Comparison of ENCODE assay signal across 8 cellular contexts in genomic region chr16:23452221-23452571, GRCh38. TPM values are rescaled to one million over a fixed set of nuclear protein-coding genes. Genes with fewer than 3 reads are reported as not detected.
DNase-seq lines count a peak whose midpoint lies in the region; ATAC-seq and TF ChIP-seq lines count a peak whose summit lies in the region.

No MANE protein-coding gene starts in this region.

- no peaks in the 10 kb centered on the region for H3K9me3 Mint-ChIP-seq in activated naive CD4-positive, alpha-beta T cell treated with anti-CD3 and anti-CD28 coated beads, Interleukin-2, amount 50 U/mL, for 72 hours

- H3K27ac ChIP-seq in suprapubic skin = no peak overlapping the region

- peaks cover 10 to 11% of the 10 kb centered on the region in 2 donors for H3K36me3 Mint-ChIP-seq in activated naive CD4-positive, alpha-beta T cell treated with anti-CD3 and anti-CD28 coated beads, Interleukin-2, amount 50 U/mL, for 72 hours

- H3K27me3 ChIP-seq in kidney epithelial cell (ENCODE audit: control insufficient read depth, insufficient read depth, low read length) = no peaks in the 10 kb centered on the region
- H3K27me3 ChIP-seq in suprapubic skin = no peaks in the 10 kb centered on the region

- H3K4me3 ChIP-seq in kidney epithelial cell (ENCODE audit: low read depth, low read length) (peak overlapping the region; percentile 81), suprapubic skin (peak overlapping the region; percentile 76)

- H3K36me3 ChIP-seq in kidney epithelial cell (ENCODE audit: control insufficient read depth, insufficient read depth, low read length) (no peaks in the 10 kb centered on the region), suprapubic skin (no peaks in the 10 kb centered on the region)

- TF ChIP-seq CTCF in kidney epithelial cell (IDR thresholded peaks at IDR 0.05; ENCODE audit: insufficient read depth, low read length, poor library complexity, severe bottlenecking) (no peak), suprapubic skin (IDR thresholded peaks at IDR 0.05) (no peak)

- peaks cover 18% of the 10 kb centered on the region for H3K4me1 ChIP-seq in suprapubic skin

- TF ChIP-seq POLR2A in suprapubic skin (IDR thresholded peaks at IDR 0.05) = no peak

- peak in 1 of 2 donors; percentile 2 for ATAC-seq in activated naive CD4-positive, alpha-beta T cell treated with anti-CD3 and anti-CD28 coated beads, Interleukin-2, amount 50 U/mL, for 72 hours

- peak overlapping the region; percentile 95 for H3K27ac Mint-ChIP-seq in activated naive CD4-positive, alpha-beta T cell treated with anti-CD3 and anti-CD28 coated beads, Interleukin-2, amount 50 U/mL, for 72 hours

- no peak for TF ChIP-seq EP300 in suprapubic skin (IDR thresholded peaks at IDR 0.05)

- H3K9me3 ChIP-seq in suprapubic skin = no peaks in the 10 kb centered on the region

- 2% methylated on average over 10 of the region's 10 CpGs for WGBS in suprapubic skin

- DNase-seq in DMS 273 (lab: John Stamatoyannopoulos, UW; ENCODE audit: unreplicated experiment) (peak; percentile 47), DMS 273 treated with DMSO at 0.1 percent for 48 hours (lab: John Stamatoyannopoulos, UW) (no peak), kidney epithelial cell (ENCODE audit: low read depth) (no peak), suprapubic skin (ENCODE audit: low spot score in 2 of 2) (no peak), medulla oblongata (ENCODE audit: extremely low spot score) (no peak), anterior cingulate cortex (lab: John Stamatoyannopoulos, UW) (no peak), GOT3 (lab: John Stamatoyannopoulos, UW) (no peak)
- DNase-seq in activated naive CD4-positive, alpha-beta T cell treated with anti-CD3 and anti-CD28 coated beads, Interleukin-2, amount 50 U/mL, for 72 hours (ENCODE audit: low spot score in 2 of 2) = no peak

RNA-seq across cellular contexts. Expression of gene COG7, which starts 0.8 kb away (rescaled TPM):
- total RNA-seq in activated naive CD4-positive, alpha-beta T cell treated with anti-CD3 and anti-CD28 coated beads, Interleukin-2, amount 50 U/mL, for 72 hours = 10 to 100 TPM; 24.4 to 30.1 TPM
- total RNA-seq in kidney epithelial cell (10.7 and 13.6 TPM in 2 replicates), suprapubic skin (10 to 100 TPM; 16.3 to 73.7 (median 24.6) TPM)

RNA-seq across cellular contexts. Expression of gene GGA2, which starts 58.1 kb away (rescaled TPM):
- 100 to 1,000 TPM in 1 of 2 donors, 10 to 100 TPM in 1; 83.4 to 120 TPM for total RNA-seq in activated naive CD4-positive, alpha-beta T cell treated with anti-CD3 and anti-CD28 coated beads, Interleukin-2, amount 50 U/mL, for 72 hours
- total RNA-seq in kidney epithelial cell = 41.6 and 43.6 TPM in 2 replicates
- 100 to 1,000 TPM in 1 of 4 donors, 10 to 100 TPM in 3; 44.1 to 117 (median 53.4) TPM for total RNA-seq in suprapubic skin
